8 cellular contexts compared by ENCODE assay signal in genomic region chr2:30231726-30232026, GRCh38. TPM values are rescaled to one million over a fixed set of nuclear protein-coding genes. Genes with fewer than 3 reads are reported as not detected.
A peak's percentile ranks its signal among the peaks of the same experiment; 100 is the strongest.
DNase-seq lines count a peak whose midpoint lies in the region; ATAC-seq and TF ChIP-seq lines count a peak whose summit lies in the region.

No MANE protein-coding gene starts in this region.

- no peak for TF ChIP-seq CTCF in left ventricle myocardium inferior (IDR thresholded peaks at IDR 0.05; ENCODE audit: borderline replicate concordance)

- peak; percentile 54 for DNase-seq in activated T-cell treated with anti-CD3 and anti-CD28 coated beads for 48 hours (ENCODE audit: low read depth)
- DNase-seq in left ventricle myocardium inferior: no peak
- DNase-seq in NCI-H1436 treated with DMSO at 0.1 percent for 48 hours (lab: John Stamatoyannopoulos, UW): no peak
- DNase-seq in OCI-M2 (lab: John Stamatoyannopoulos, UW; ENCODE audit: unreplicated experiment): no peak

- H3K27ac ChIP-seq in left ventricle myocardium inferior (replicated peaks): peak overlapping the region; percentile 99
- peak overlapping the region in 20 of 21 experiments; percentile 55 to 96 (median 84) for H3K27ac ChIP-seq in skin epidermis

- H3K27me3 ChIP-seq in left ventricle myocardium inferior (ENCODE audit: low read depth): no peaks in the 10 kb centered on the region

- H3K36me3 ChIP-seq in left ventricle myocardium inferior: peaks cover 21% of the 10 kb centered on the region

- intact Hi-C loops in left ventricle myocardium inferior (cut with micrococcal nuclease): loop anchor here (10.0 kb wide), 1 partner anchor 123 kb away; no protein-coding TSS in a partner anchor

- H3K4me3 ChIP-seq in GM08714 (ENCODE audit: low read length) (peak overlapping the region; percentile 79), left ventricle myocardium inferior (peak overlapping the region; percentile 92), skin epidermis (peak overlapping the region; percentile 57 to 77 (median 62))

- peaks cover 67% of the 10 kb centered on the region for H3K4me1 ChIP-seq in left ventricle myocardium inferior

- no peaks in the 10 kb centered on the region for H3K9me3 ChIP-seq in left ventricle myocardium inferior (replicated peaks)

- ATAC-seq in HG03135 (IDR thresholded peaks at IDR 0.05; ENCODE audit: unreplicated experiment) (peak; percentile 20), GM21619 (IDR thresholded peaks at IDR 0.05; ENCODE audit: unreplicated experiment) (no peak)

RNA-seq across cellular contexts. Expression of gene LBH, which starts 0.3 kb away (rescaled TPM):
- 200 TPM for total RNA-seq in left ventricle myocardium inferior
